In the genomic region with DNA sequence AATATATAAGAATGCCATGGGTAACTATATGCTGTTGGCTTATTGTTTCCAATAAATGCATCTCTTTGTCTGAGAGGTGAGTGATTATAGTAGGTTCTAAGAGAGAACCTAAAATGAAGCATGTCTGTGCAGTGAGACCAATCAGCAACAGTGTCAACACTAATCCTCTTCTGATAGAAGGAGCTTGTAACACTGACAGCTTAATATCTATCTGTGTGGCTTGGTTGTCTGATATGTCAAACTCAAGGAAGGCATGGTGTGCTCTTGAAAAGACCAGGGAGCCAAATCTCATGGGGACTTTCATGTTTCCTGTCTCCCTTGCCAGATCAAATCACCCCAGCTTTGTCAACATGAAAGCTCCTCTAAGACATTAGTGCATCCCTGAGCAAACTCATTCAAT, we compare ENCODE assay signal across 22 cellular contexts.
DNase-seq lines count a peak whose midpoint lies in the region; ATAC-seq, FAIRE-seq and TF ChIP-seq lines count a peak whose summit lies in the region.
"Had no signal": no experiment of that assay in that cellular context is flagged by ENCODE, and none has a peak within 500 bp of the region (broad histone marks: within the 10 kb centered on the region; RNA-seq: fewer than 3 reads in every experiment).

No MANE protein-coding gene starts in this region.

- peaks cover 0 to 15% of the 10 kb centered on the region in 2 donors for H3K27me3 Mint-ChIP-seq in T-cell
- H3K27me3 Mint-ChIP-seq: B cell; CD4-positive, CD25-positive, alpha-beta regulatory T cell had no signal

- H3K79me2 ChIP-seq in H1 (ENCODE audit: control insufficient read depth in 1 of 2, insufficient read depth in 2 of 2, low read length in 2 of 2): peaks cover 0 to 48% of the 10 kb centered on the region in 2 experiments; a peak in 2 of 4 replicates

- H3K4ac ChIP-seq in H1 (replicated peaks; ENCODE audit: insufficient read length, low read depth, low read length): no peak overlapping the region

- H3K9ac ChIP-seq in H1 (replicated peaks in 1 of 4; ENCODE audit: extremely low read depth in 1 of 4, low read depth in 3 of 4, low read length in 3 of 4): no peak overlapping the region
- H3K9ac ChIP-seq: BLaER1, GM23248 had no signal

- no peak overlapping the region for H2BK15ac ChIP-seq in H1 (ENCODE audit: low read length)

- H2BK5ac ChIP-seq in H1 (ENCODE audit: low read depth, low read length): no peak overlapping the region

- peak; percentile 33 for DNase-seq in A673 (ENCODE audit: low spot score)
- no peak for DNase-seq in D721Med (ENCODE audit: insufficient read length, low spot score)
- DNase-seq in H1 (ENCODE audit: low read depth in 1 of 2, low spot score in 2 of 2): no peak
- no peak for DNase-seq in T-cell
- no peak for DNase-seq in NCI-H2196 treated with DMSO at 0.1 percent for 48 hours (lab: John Stamatoyannopoulos, UW; ENCODE audit: unreplicated experiment)
- DNase-seq: Caco-2; CD4-positive, CD25-positive, alpha-beta regulatory T cell; CD8-positive, alpha-beta T cell; DMS 273 treated with DMSO at 0.1 percent for 48 hours; DMS79; EL; GDM1; GM23248; H9 had no signal

- no peak overlapping the region for H3K27ac Mint-ChIP-seq in T-cell
- H3K27ac Mint-ChIP-seq: B cell; CD4-positive, CD25-positive, alpha-beta regulatory T cell; CD8-positive, alpha-beta T cell had no signal

- H2BK120ac ChIP-seq in H1 (replicated peaks; ENCODE audit: low read depth, low read length): no peak overlapping the region

- no peaks in the 10 kb centered on the region; the same call in 1 of the 2 replicates for H3K79me1 ChIP-seq in H1 (ENCODE audit: low read depth, low read length)

- H3K4me2 ChIP-seq in H1 (ENCODE audit: insufficient read depth in 1 of 2, low read depth in 2 of 2, low read length in 2 of 2): no peak overlapping the region
- H3K4me2 ChIP-seq: BLaER1 had no signal

- POLR2A ChIA-PET in A673 (lab: Charles Lee; ENCODE audit: low non-redundant PET): no interaction called here
- POLR2A ChIA-PET in H1 (lab: Charles Lee; ENCODE audit: partially characterized antibody): no interaction called here
- POLR2A ChIA-PET in T-cell (lab: Charles Lee): no interaction called here

- no peak overlapping the region for H3K18ac ChIP-seq in H1 (ENCODE audit: extremely low read depth, low read length)

- ATAC-seq in T-cell (replicated peaks in 1 of 4): no peak
- no peak for ATAC-seq in GM19023 (IDR thresholded peaks at IDR 0.05; ENCODE audit: unreplicated experiment)
- ATAC-seq: CD8-positive, alpha-beta T cell; GM12878; HCT116 had no signal

- H3K9me3 ChIP-seq in A673 (ENCODE audit: low read depth, low read length, poor library complexity, severe bottlenecking): no peaks in the 10 kb centered on the region
- H3K9me3 ChIP-seq in H1 (ENCODE audit: insufficient read depth in 2 of 2, low read depth in 1 of 2, low read length in 1 of 2): no peaks in the 10 kb centered on the region
- H3K9me3 ChIP-seq: BLaER1, Caco-2 had no signal

- H3K27me3 ChIP-seq in A673 (replicated peaks; ENCODE audit: insufficient read depth, low read depth, low read length, poor library complexity) (no peaks in the 10 kb centered on the region), H1 (replicated peaks in 1 of 4; ENCODE audit: control insufficient read depth in 3 of 4, extremely low read depth in 1 of 4, insufficient read depth in 3 of 4, low read length in 3 of 4) (no peaks in the 10 kb centered on the region)
- H3K27me3 ChIP-seq: BLaER1 had no signal

- no peaks in the 10 kb centered on the region for H3K36me3 Mint-ChIP-seq in T-cell
- H3K36me3 Mint-ChIP-seq: CD4-positive, CD25-positive, alpha-beta regulatory T cell; CD8-positive, alpha-beta T cell had no signal

- H2AFZ ChIP-seq in H1 (ENCODE audit: low read length): no peak overlapping the region
- H2AFZ ChIP-seq: GM23248 had no signal

- no peaks in the 10 kb centered on the region for H3K36me3 ChIP-seq in A673 (ENCODE audit: insufficient read depth, low read length, poor library complexity, severe bottlenecking)
- no peaks in the 10 kb centered on the region for H3K36me3 ChIP-seq in H1 (ENCODE audit: control insufficient read depth in 2 of 4, insufficient read depth in 4 of 4, low read length in 3 of 4)
- H3K36me3 ChIP-seq: BLaER1 had no signal

- TF ChIP-seq CTCF in A673 (conservative IDR thresholded peaks at IDR 0.05; ENCODE audit: low read depth, low read length) (no peak), D721Med (IDR thresholded peaks at IDR 0.05; ENCODE audit: insufficient read depth, missing control alignments) (no peak), H1 (IDR thresholded peaks at IDR 0.05; ENCODE audit: control extremely low read depth in 1 of 3, insufficient read depth in 1 of 3, low read depth in 1 of 3, low read length in 3 of 3) (no peak)

- H4K8ac ChIP-seq in H1 (ENCODE audit: extremely low read depth, insufficient read depth, low read length): no peak overlapping the region

- H2BK20ac ChIP-seq in H1 (ENCODE audit: low read length): no peak overlapping the region

- TF ChIP-seq EP300 in H1 (IDR thresholded peaks at IDR 0.05; ENCODE audit: borderline replicate concordance in 1 of 2, low read depth in 2 of 2, low read length in 2 of 2): no peak

- H3K4me1 Mint-ChIP-seq in T-cell: no peaks in the 10 kb centered on the region
- H3K4me1 Mint-ChIP-seq: B cell; CD4-positive, CD25-positive, alpha-beta regulatory T cell had no signal

- no peaks in the 10 kb centered on the region for H3K23me2 ChIP-seq in H1 (ENCODE audit: low read depth, low read length)

- H3K23ac ChIP-seq in H1 (ENCODE audit: insufficient read length): no peak overlapping the region

- no TSS peak for BruUV-seq in A673 (replicated peaks; lab: Mats Ljungman, UMichigan)

- no peaks in the 10 kb centered on the region for H3K4me1 ChIP-seq in A673 (ENCODE audit: insufficient read depth, low read length, poor library complexity, severe bottlenecking)
- H3K4me1 ChIP-seq in H1 (replicated peaks in 1 of 4; ENCODE audit: control insufficient read depth in 3 of 4, insufficient read depth in 4 of 4, low read length in 3 of 4): peaks cover 0 to 5% (median 4%) of the 10 kb centered on the region in 4 experiments; a peak in 4 of 7 replicates
- H3K4me1 ChIP-seq: BLaER1, Caco-2 had no signal

- no peak overlapping the region for H2AK5ac ChIP-seq in H1 (ENCODE audit: low read depth, low read length)

- H4K5ac ChIP-seq in H1 (ENCODE audit: insufficient read length, low read depth, low read length): no peak overlapping the region

- intact Hi-C loops in A673 (cut with micrococcal nuclease; ENCODE audit: unreplicated experiment): no loop called here

- H3K27ac ChIP-seq in A673 (ENCODE audit: low read depth, low read length, poor library complexity, severe bottlenecking) (no peak overlapping the region), H1 (ENCODE audit: low read depth, low read length) (no peak overlapping the region)
- H3K27ac ChIP-seq: BLaER1, C4-2B, GM23248 had no signal

- no peak for TF ChIP-seq POLR2A in H1 (IDR thresholded peaks at IDR 0.05; ENCODE audit: control extremely low read depth in 1 of 2, low read depth in 2 of 2, low read length in 2 of 2)

- H3K4me3 ChIP-seq in A673 (ENCODE audit: low read depth, low read length, poor library complexity, severe bottlenecking) (no peak overlapping the region), H1 (ENCODE audit: extremely low read depth in 1 of 4, insufficient read depth in 2 of 4, low read depth in 3 of 4, low read length in 4 of 4) (no peak overlapping the region)
- H3K4me3 ChIP-seq: BLaER1, GM12878, GM23248 had no signal

- no peaks in the 10 kb centered on the region for H4K20me1 ChIP-seq in H1 (replicated peaks in 1 of 2; ENCODE audit: control insufficient read depth in 1 of 2, insufficient read depth in 2 of 2, low read length in 2 of 2)
- H4K20me1 ChIP-seq: BLaER1 had no signal

- no peak overlapping the region for H2BK12ac ChIP-seq in H1 (ENCODE audit: low read depth, low read length)

- no peak overlapping the region for H3K4me3 Mint-ChIP-seq in T-cell
- H3K4me3 Mint-ChIP-seq: B cell; CD4-positive, CD25-positive, alpha-beta regulatory T cell; CD8-positive, alpha-beta T cell; H9 had no signal

- FAIRE-seq in D721Med (lab: Jason Lieb, UNC) (peak; percentile 88), H1 (lab: Jason Lieb, UNC) (peak; percentile 65)
- FAIRE-seq: GM12878, GM18507, GM19239 had no signal

- no peak overlapping the region for H4K91ac ChIP-seq in H1 (replicated peaks; ENCODE audit: insufficient read length, low read length)

- peaks cover 0 to 8% (median 0%) of the 10 kb centered on the region in 3 donors for H3K9me3 Mint-ChIP-seq in T-cell
- H3K9me3 Mint-ChIP-seq: CD8-positive, alpha-beta T cell; H9 had no signal

- no peak overlapping the region for H3K56ac ChIP-seq in H1 (replicated peaks; ENCODE audit: insufficient read length, low read depth, low read length)

- CTCF ChIA-PET in A673 (lab: Charles Lee): no interaction called here
- CTCF ChIA-PET in H1 (lab: Charles Lee; ENCODE audit: partially characterized antibody): interaction anchor here (0.6 to 1.9 kb wide), 3 partner anchors 10 to 102 kb away, joined by 3 to 5 read pairs (median 3); no protein-coding TSS in a partner anchor
- CTCF ChIA-PET in T-cell (lab: Charles Lee): no interaction called here

- H3K14ac ChIP-seq in H1 (ENCODE audit: insufficient read length): no peak overlapping the region

- no peak for TF ChIP-seq RAD21 in H1 (IDR thresholded peaks at IDR 0.05 in 1 of 2, conservative IDR thresholded peaks at IDR 0.05 in 1 of 2; ENCODE audit: low read depth in 2 of 2, low read length in 2 of 2)

TF ChIP-seq in H1, 55 proteins besides CTCF, POLR2A, EP300 and RAD21 (continues in another document):
- TF ChIP-seq NANOG (IDR thresholded peaks at IDR 0.05; ENCODE audit: insufficient read depth, low read depth, low read length, poor library complexity, severe bottlenecking) (no peak), ZNF274 (IDR thresholded peaks at IDR 0.05; ENCODE audit: borderline replicate concordance, extremely low read depth, low read length) (no peak), JUND (IDR thresholded peaks at IDR 0.05; ENCODE audit: low read length) (no peak), BCL11A (IDR thresholded peaks at IDR 0.05; ENCODE audit: low read depth in 2 of 2, low read length in 2 of 2) (no peak), EGR1 (IDR thresholded peaks at IDR 0.05; ENCODE audit: borderline replicate concordance, low read depth, low read length) (no peak), RFX5 (IDR thresholded peaks at IDR 0.05; ENCODE audit: borderline replicate concordance, low read depth, low read length) (no peak), FOSL1 (IDR thresholded peaks at IDR 0.05; ENCODE audit: insufficient read depth, low read depth, low read length) (no peak), SAP30 (IDR thresholded peaks at IDR 0.05; ENCODE audit: insufficient read depth, insufficient replicate concordance, low read length) (no peak), TBP (IDR thresholded peaks at IDR 0.05; ENCODE audit: low read depth, low read length) (no peak), SRF (IDR thresholded peaks at IDR 0.05; ENCODE audit: low read depth, low read length) (no peak)
- TF ChIP-seq, protein P1, sequence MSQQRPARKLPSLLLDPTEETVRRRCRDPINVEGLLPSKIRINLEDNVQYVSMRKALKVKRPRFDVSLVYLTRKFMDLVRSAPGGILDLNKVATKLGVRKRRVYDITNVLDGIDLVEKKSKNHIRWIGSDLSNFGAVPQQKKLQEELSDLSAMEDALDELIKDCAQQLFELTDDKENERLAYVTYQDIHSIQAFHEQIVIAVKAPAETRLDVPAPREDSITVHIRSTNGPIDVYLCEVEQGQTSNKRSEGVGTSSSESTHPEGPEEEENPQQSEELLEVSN (IDR thresholded peaks at IDR 0.05): no peak
